1 cellular context compared by ENCODE assay signal in genomic region chr9:37415011-37415719, GRCh38.
TF ChIP-seq lines count a peak whose summit lies in the region.

No MANE protein-coding gene starts in this region.

TF ChIP-seq in HEK293, 187 proteins besides CTCF, POLR2A, EP300 and RAD21 (continued from another document and continues in another):
- TF ChIP-seq, protein P1, sequence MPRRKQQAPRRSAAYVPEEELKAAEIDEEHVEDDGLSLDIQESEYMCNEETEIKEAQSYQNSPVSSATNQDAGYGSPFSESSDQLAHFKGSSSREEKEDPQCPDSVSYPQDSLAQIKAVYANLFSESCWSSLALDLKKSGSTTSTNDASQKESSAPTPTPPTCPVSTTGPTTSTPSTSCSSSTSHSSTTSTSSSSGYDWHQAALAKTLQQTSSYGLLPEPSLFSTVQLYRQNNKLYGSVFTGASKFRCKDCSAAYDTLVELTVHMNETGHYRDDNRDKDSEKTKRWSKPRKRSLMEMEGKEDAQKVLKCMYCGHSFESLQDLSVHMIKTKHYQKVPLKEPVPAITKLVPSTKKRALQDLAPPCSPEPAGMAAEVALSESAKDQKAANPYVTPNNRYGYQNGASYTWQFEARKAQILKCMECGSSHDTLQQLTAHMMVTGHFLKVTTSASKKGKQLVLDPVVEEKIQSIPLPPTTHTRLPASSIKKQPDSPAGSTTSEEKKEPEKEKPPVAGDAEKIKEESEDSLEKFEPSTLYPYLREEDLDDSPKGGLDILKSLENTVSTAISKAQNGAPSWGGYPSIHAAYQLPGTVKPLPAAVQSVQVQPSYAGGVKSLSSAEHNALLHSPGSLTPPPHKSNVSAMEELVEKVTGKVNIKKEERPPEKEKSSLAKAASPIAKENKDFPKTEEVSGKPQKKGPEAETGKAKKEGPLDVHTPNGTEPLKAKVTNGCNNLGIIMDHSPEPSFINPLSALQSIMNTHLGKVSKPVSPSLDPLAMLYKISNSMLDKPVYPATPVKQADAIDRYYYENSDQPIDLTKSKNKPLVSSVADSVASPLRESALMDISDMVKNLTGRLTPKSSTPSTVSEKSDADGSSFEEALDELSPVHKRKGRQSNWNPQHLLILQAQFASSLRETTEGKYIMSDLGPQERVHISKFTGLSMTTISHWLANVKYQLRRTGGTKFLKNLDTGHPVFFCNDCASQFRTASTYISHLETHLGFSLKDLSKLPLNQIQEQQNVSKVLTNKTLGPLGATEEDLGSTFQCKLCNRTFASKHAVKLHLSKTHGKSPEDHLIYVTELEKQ (tag by site-specific recombination; IDR thresholded peaks at IDR 0.05; ENCODE audit: borderline replicate concordance) = no peak
- TF ChIP-seq ZNF157 (tag by site-specific recombination; IDR thresholded peaks at IDR 0.05) = no peak
- no peak for TF ChIP-seq ZNF341 (tag by site-specific recombination; IDR thresholded peaks at IDR 0.05; ENCODE audit: low read depth)
- TF ChIP-seq ZNF76 (tag by site-specific recombination; IDR thresholded peaks at IDR 0.05; ENCODE audit: borderline replicate concordance, low read depth) = no peak
- no peak for TF ChIP-seq ZNF174 (tag by site-specific recombination; IDR thresholded peaks at IDR 0.05)
- TF ChIP-seq SP7 (tag by site-specific recombination; IDR thresholded peaks at IDR 0.05) = no peak
- TF ChIP-seq ZFHX2 (tag by site-specific recombination; conservative IDR thresholded peaks at IDR 0.05) = no peak
- TF ChIP-seq SETDB1 (IDR thresholded peaks at IDR 0.05; ENCODE audit: insufficient read length, low read length) = no peak
- TF ChIP-seq ZBTB10 (tag by site-specific recombination; IDR thresholded peaks at IDR 0.05) = no peak
- TF ChIP-seq, protein P2, sequence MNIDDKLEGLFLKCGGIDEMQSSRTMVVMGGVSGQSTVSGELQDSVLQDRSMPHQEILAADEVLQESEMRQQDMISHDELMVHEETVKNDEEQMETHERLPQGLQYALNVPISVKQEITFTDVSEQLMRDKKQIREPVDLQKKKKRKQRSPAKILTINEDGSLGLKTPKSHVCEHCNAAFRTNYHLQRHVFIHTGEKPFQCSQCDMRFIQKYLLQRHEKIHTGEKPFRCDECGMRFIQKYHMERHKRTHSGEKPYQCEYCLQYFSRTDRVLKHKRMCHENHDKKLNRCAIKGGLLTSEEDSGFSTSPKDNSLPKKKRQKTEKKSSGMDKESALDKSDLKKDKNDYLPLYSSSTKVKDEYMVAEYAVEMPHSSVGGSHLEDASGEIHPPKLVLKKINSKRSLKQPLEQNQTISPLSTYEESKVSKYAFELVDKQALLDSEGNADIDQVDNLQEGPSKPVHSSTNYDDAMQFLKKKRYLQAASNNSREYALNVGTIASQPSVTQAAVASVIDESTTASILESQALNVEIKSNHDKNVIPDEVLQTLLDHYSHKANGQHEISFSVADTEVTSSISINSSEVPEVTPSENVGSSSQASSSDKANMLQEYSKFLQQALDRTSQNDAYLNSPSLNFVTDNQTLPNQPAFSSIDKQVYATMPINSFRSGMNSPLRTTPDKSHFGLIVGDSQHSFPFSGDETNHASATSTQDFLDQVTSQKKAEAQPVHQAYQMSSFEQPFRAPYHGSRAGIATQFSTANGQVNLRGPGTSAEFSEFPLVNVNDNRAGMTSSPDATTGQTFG (tag by site-specific recombination; IDR thresholded peaks at IDR 0.05; ENCODE audit: borderline replicate concordance) = no peak
- TF ChIP-seq ZNF701 (tag by site-specific recombination; IDR thresholded peaks at IDR 0.05) = no peak
- no peak for TF ChIP-seq ZNF121 (tag by site-specific recombination; IDR thresholded peaks at IDR 0.05)
- TF ChIP-seq REPIN1 (tag by site-specific recombination; IDR thresholded peaks at IDR 0.05; ENCODE audit: low read depth) = no peak
- TF ChIP-seq ZNF660 (tag by site-specific recombination; IDR thresholded peaks at IDR 0.05) = 0 out of 2 replicates have a peak, but pooled peaks have one; percentile 16
- no peak for TF ChIP-seq ZFP69B (tag by site-specific recombination; IDR thresholded peaks at IDR 0.05)
- TF ChIP-seq ATF2 (tag by site-specific recombination; IDR thresholded peaks at IDR 0.05; ENCODE audit: low read depth) = no peak
- no peak for TF ChIP-seq GLIS1 (tag by site-specific recombination; IDR thresholded peaks at IDR 0.05)
- peak; percentile 54; the same call in 1 of the 2 replicates for TF ChIP-seq ZSCAN16 (tag by site-specific recombination; IDR thresholded peaks at IDR 0.05)
- no peak for TF ChIP-seq FEZF1 (tag by site-specific recombination; IDR thresholded peaks at IDR 0.05)
- no peak for TF ChIP-seq ZNF843 (tag by site-specific recombination; IDR thresholded peaks at IDR 0.05)
- peak; percentile 97 for TF ChIP-seq ZNF664 (tag by site-specific recombination; IDR thresholded peaks at IDR 0.05)
- TF ChIP-seq ZNF501 (tag by site-specific recombination; IDR thresholded peaks at IDR 0.05) = no peak
- peak; percentile 88 for TF ChIP-seq ZNF335 (tag by site-specific recombination; conservative IDR thresholded peaks at IDR 0.05)
- no peak for TF ChIP-seq ZBTB48 (tag by site-specific recombination; IDR thresholded peaks at IDR 0.05)
- no peak for TF ChIP-seq ZNF26 (tag by site-specific recombination; IDR thresholded peaks at IDR 0.05)
- TF ChIP-seq ZNF138 (tag by site-specific recombination; IDR thresholded peaks at IDR 0.05; ENCODE audit: borderline replicate concordance) = no peak
- 0 out of 2 replicates have a peak, but pooled peaks have one; percentile 13 for TF ChIP-seq TRIM28 (IDR thresholded peaks at IDR 0.05; ENCODE audit: borderline replicate concordance, low read length)
- TF ChIP-seq KLF9 (tag by site-specific recombination; IDR thresholded peaks at IDR 0.05; ENCODE audit: low read depth) = no peak
- TF ChIP-seq, protein P3, sequence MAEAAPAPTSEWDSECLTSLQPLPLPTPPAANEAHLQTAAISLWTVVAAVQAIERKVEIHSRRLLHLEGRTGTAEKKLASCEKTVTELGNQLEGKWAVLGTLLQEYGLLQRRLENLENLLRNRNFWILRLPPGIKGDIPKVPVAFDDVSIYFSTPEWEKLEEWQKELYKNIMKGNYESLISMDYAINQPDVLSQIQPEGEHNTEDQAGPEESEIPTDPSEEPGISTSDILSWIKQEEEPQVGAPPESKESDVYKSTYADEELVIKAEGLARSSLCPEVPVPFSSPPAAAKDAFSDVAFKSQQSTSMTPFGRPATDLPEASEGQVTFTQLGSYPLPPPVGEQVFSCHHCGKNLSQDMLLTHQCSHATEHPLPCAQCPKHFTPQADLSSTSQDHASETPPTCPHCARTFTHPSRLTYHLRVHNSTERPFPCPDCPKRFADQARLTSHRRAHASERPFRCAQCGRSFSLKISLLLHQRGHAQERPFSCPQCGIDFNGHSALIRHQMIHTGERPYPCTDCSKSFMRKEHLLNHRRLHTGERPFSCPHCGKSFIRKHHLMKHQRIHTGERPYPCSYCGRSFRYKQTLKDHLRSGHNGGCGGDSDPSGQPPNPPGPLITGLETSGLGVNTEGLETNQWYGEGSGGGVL (tag by site-specific recombination; IDR thresholded peaks at IDR 0.05) = no peak
- no peak for TF ChIP-seq IKZF3 (tag by site-specific recombination; IDR thresholded peaks at IDR 0.05)
- TF ChIP-seq ZSCAN30 (tag by site-specific recombination; IDR thresholded peaks at IDR 0.05) = 0 out of 2 replicates have a peak, but pooled peaks have one; percentile 57
- TF ChIP-seq GLI4 (tag by site-specific recombination; IDR thresholded peaks at IDR 0.05) = no peak
- TF ChIP-seq ZNF629 (tag by site-specific recombination; IDR thresholded peaks at IDR 0.05) = peak; percentile 41; the same call in 1 of the 2 replicates
- TF ChIP-seq ZNF555 (tag by site-specific recombination; conservative IDR thresholded peaks at IDR 0.05) = no peak
- TF ChIP-seq, protein P4, sequence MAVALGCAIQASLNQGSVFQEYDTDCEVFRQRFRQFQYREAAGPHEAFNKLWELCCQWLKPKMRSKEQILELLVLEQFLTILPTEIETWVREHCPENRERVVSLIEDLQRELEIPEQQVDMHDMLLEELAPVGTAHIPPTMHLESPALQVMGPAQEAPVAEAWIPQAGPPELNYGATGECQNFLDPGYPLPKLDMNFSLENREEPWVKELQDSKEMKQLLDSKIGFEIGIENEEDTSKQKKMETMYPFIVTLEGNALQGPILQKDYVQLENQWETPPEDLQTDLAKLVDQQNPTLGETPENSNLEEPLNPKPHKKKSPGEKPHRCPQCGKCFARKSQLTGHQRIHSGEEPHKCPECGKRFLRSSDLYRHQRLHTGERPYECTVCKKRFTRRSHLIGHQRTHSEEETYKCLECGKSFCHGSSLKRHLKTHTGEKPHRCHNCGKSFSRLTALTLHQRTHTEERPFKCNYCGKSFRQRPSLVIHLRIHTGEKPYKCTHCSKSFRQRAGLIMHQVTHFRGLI (tag by site-specific recombination; IDR thresholded peaks at IDR 0.05) = peak; percentile 82; the same call in 1 of the 2 replicates
- TF ChIP-seq, protein P5, sequence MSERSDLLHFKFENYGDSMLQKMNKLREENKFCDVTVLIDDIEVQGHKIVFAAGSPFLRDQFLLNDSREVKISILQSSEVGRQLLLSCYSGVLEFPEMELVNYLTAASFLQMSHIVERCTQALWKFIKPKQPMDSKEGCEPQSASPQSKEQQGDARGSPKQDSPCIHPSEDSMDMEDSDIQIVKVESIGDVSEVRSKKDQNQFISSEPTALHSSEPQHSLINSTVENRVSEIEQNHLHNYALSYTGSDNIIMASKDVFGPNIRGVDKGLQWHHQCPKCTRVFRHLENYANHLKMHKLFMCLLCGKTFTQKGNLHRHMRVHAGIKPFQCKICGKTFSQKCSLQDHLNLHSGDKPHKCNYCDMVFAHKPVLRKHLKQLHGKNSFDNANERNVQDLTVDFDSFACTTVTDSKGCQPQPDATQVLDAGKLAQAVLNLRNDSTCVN (tag by site-specific recombination; optimal IDR thresholded peaks at IDR 0.05) = no peak
- no peak for TF ChIP-seq ZXDB (tag by site-specific recombination; IDR thresholded peaks at IDR 0.05)
- no peak for TF ChIP-seq KLF1 (tag by site-specific recombination; IDR thresholded peaks at IDR 0.05)
- TF ChIP-seq ZNF37A (tag by site-specific recombination; IDR thresholded peaks at IDR 0.05) = no peak
- no peak for TF ChIP-seq ZNF585B (tag by site-specific recombination; IDR thresholded peaks at IDR 0.05)
- TF ChIP-seq ZNF677 (tag by site-specific recombination; IDR thresholded peaks at IDR 0.05) = no peak
- no peak for TF ChIP-seq ZNF221 (tag by site-specific recombination; IDR thresholded peaks at IDR 0.05; ENCODE audit: borderline replicate concordance)
- 0 out of 2 replicates have a peak, but pooled peaks have one; percentile 34 for TF ChIP-seq GLIS2 (tag by site-specific recombination; IDR thresholded peaks at IDR 0.05)
- TF ChIP-seq ZNF169 (tag by site-specific recombination; IDR thresholded peaks at IDR 0.05) = no peak
- TF ChIP-seq ZNF600 (tag by site-specific recombination; IDR thresholded peaks at IDR 0.05) = peak; percentile 79; the same call in 1 of the 2 replicates
- TF ChIP-seq ZNF791 (tag by site-specific recombination; IDR thresholded peaks at IDR 0.05) = no peak
- TF ChIP-seq, protein P6, sequence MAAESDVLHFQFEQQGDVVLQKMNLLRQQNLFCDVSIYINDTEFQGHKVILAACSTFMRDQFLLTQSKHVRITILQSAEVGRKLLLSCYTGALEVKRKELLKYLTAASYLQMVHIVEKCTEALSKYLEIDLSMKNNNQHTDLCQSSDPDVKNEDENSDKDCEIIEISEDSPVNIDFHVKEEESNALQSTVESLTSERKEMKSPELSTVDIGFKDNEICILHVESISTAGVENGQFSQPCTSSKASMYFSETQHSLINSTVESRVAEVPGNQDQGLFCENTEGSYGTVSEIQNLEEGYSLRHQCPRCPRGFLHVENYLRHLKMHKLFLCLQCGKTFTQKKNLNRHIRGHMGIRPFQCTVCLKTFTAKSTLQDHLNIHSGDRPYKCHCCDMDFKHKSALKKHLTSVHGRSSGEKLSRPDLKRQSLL (tag by site-specific recombination; IDR thresholded peaks at IDR 0.05) = no peak
- no peak for TF ChIP-seq GLI2 (tag by site-specific recombination; IDR thresholded peaks at IDR 0.05; ENCODE audit: borderline replicate concordance, low read depth)
- no peak for TF ChIP-seq ZSCAN23 (tag by site-specific recombination; IDR thresholded peaks at IDR 0.05)
- TF ChIP-seq ZNF146 (tag by site-specific recombination; IDR thresholded peaks at IDR 0.05) = no peak
- no peak for TF ChIP-seq ZNF114 (tag by site-specific recombination; IDR thresholded peaks at IDR 0.05)
- TF ChIP-seq SP3 (tag by site-specific recombination; IDR thresholded peaks at IDR 0.05) = no peak
- TF ChIP-seq ZBTB21 (tag by site-specific recombination; IDR thresholded peaks at IDR 0.05) = no peak
